ENCODE assay signal across 11 cellular contexts in genomic region chr12:1663440-1664132, GRCh38. TPM values are rescaled to one million over a fixed set of nuclear protein-coding genes. Genes with fewer than 3 reads are reported as not detected.
DNase-seq lines count a peak whose midpoint lies in the region; ATAC-seq and TF ChIP-seq lines count a peak whose summit lies in the region.
"Had no signal": no experiment of that assay in that cellular context is flagged by ENCODE, and none has a peak within 500 bp of the region (broad histone marks: within the 10 kb centered on the region; RNA-seq: fewer than 3 reads in every experiment).

No MANE protein-coding gene starts in this region.

- peak overlapping the region in 8 of 11 experiments; percentile 90 to 97 (median 94); a peak in 16 of 22 replicates for H3K27ac ChIP-seq in BLaER1 treated with 17β-estradiol and CSF1 and Interleukin-3, amounts not matched to agents 10 nM and 100 nM
- no peak overlapping the region for H3K27ac ChIP-seq in HUES64 (ENCODE audit: low read depth, low read length)
- H3K27ac ChIP-seq in caudate nucleus (ENCODE audit: low read depth, low read length), result peak overlapping the region; percentile 78

- peak overlapping the region in 5 of 11 experiments; percentile 29 to 69 (median 50); a peak in 5 of 22 replicates for H3K9ac ChIP-seq in BLaER1 treated with 17β-estradiol and CSF1 and Interleukin-3, amounts not matched to agents 10 nM and 100 nM
- H3K9ac ChIP-seq in HUES64 (ENCODE audit: low read depth, low read length), result no peak overlapping the region

- peak overlapping the region in 9 of 11 experiments; percentile 72 to 93 (median 81); a peak in 15 of 22 replicates for H3K4me2 ChIP-seq in BLaER1 treated with 17β-estradiol and CSF1 and Interleukin-3, amounts not matched to agents 10 nM and 100 nM

- TF ChIP-seq CTCF in neural crest cell (conservative IDR thresholded peaks at IDR 0.05), result peak; percentile 14
- no peak for TF ChIP-seq CTCF in omental fat pad (IDR thresholded peaks at IDR 0.05)

- H3K36me3 ChIP-seq in BLaER1 treated with 17β-estradiol and CSF1 and Interleukin-3, amounts not matched to agents 10 nM and 100 nM, result no peaks in the 10 kb centered on the region
- H3K36me3 ChIP-seq in HUES64 (ENCODE audit: insufficient read depth, low read length), result no peaks in the 10 kb centered on the region

- WGBS in HUES64, result 74% methylated on average over 11 of the region's 11 CpGs

- H3K4me3 ChIP-seq in BLaER1 treated with 17β-estradiol and CSF1 and Interleukin-3, amounts not matched to agents 10 nM and 100 nM, result 0 out of 20 replicates have a peak overlapping the region, but pooled peaks of 1 of the 10 experiments have one; percentile 26
- H3K4me3 ChIP-seq in HUES64 (ENCODE audit: low read length), result peak overlapping the region; percentile 60
- H3K4me3 ChIP-seq: GM12878 had no signal

- peaks cover 0 to 5% (median 0%) of the 10 kb centered on the region in 11 experiments; a peak in 3 of 22 replicates for H3K9me3 ChIP-seq in BLaER1 treated with 17β-estradiol and CSF1 and Interleukin-3, amounts not matched to agents 10 nM and 100 nM (replicated peaks in 1 of 11)
- H3K9me3 ChIP-seq in HUES64 (ENCODE audit: insufficient read depth, low read depth, low read length), result no peaks in the 10 kb centered on the region

- no peaks in the 10 kb centered on the region for H3K27me3 ChIP-seq in BLaER1 treated with 17β-estradiol and CSF1 and Interleukin-3, amounts not matched to agents 10 nM and 100 nM
- peaks cover 32% of the 10 kb centered on the region for H3K27me3 ChIP-seq in HUES64 (ENCODE audit: insufficient read depth, low read length)

- peaks cover 42 to 87% (median 74%) of the 10 kb centered on the region in 10 experiments for H3K4me1 ChIP-seq in BLaER1 treated with 17β-estradiol and CSF1 and Interleukin-3, amounts not matched to agents 10 nM and 100 nM
- no peaks in the 10 kb centered on the region for H3K4me1 ChIP-seq in HUES64 (ENCODE audit: insufficient read depth, low read length)

- H3K36me3 Mint-ChIP-seq in neural crest cell (ENCODE audit: low read depth), result no peaks in the 10 kb centered on the region

- H4K20me1 ChIP-seq in BLaER1 treated with 17β-estradiol and CSF1 and Interleukin-3, amounts not matched to agents 10 nM and 100 nM, result no peaks in the 10 kb centered on the region

- H3K4me3 Mint-ChIP-seq in neural crest cell, result peak overlapping the region; percentile 78

- peaks cover 33% of the 10 kb centered on the region for H3K27me3 Mint-ChIP-seq in neural crest cell (ENCODE audit: low read depth)

- DNase-seq in caudate nucleus (lab: John Stamatoyannopoulos, UW), result peak in 1 of 61 donors; percentile 38
- DNase-seq in neural crest cell (ENCODE audit: low read depth, low spot score), result no peak
- no peak for DNase-seq in omental fat pad (ENCODE audit: low spot score)
- DNase-seq in middle frontal gyrus (ENCODE audit: extremely low spot score, low spot score), result no peak
- no peak for DNase-seq in DMS53 treated with DMSO at 0.1 percent for 48 hours (lab: John Stamatoyannopoulos, UW; ENCODE audit: unreplicated experiment)
- DNase-seq in AG08396 (ENCODE audit: low spot score), result no peak
- DNase-seq: kidney glomerular epithelial cell, NCI-H2171 had no signal

- H3K27ac Mint-ChIP-seq in neural crest cell (ENCODE audit: unreplicated experiment), result no peak overlapping the region

- peaks cover 30% of the 10 kb centered on the region for H3K4me1 Mint-ChIP-seq in neural crest cell

- no peaks in the 10 kb centered on the region for H3K9me3 Mint-ChIP-seq in neural crest cell

- no peak for ATAC-seq in omental fat pad (ENCODE audit: low FRiP score)
- ATAC-seq: GM12878 had no signal

RNA-seq across cellular contexts. Expression of gene ADIPOR2, which starts 27.3 kb away (rescaled TPM):
- polyA plus RNA-seq in HUES64 (2013, experiment 1 of 2), result 28.3 TPM
- 30.1 TPM for polyA plus RNA-seq in HUES64 (2013, experiment 2 of 2)
- total RNA-seq in neural crest cell, result 56.7 and 59.4 TPM in 2 replicates
- 100 to 1,000 TPM in 1 of 4 donors, 10 to 100 TPM in 3; 75.1 to 119 (median 93.4) TPM for total RNA-seq in omental fat pad

RNA-seq across cellular contexts. Expression of gene WNT5B, which starts 34.6 kb away (rescaled TPM):
- polyA plus RNA-seq in HUES64 (2013, experiment 1 of 2), result 14.6 TPM
- 13.5 TPM for polyA plus RNA-seq in HUES64 (2013, experiment 2 of 2)
- total RNA-seq in neural crest cell (14.0 and 14.2 TPM in 2 replicates), omental fat pad (1 to 10 TPM; 3.6 to 9.0 (median 4.0) TPM)
